Comparison of ENCODE assay signal across 16 cellular contexts in genomic region chr5:151128817-151129216, GRCh38. TPM values are rescaled to one million over a fixed set of nuclear protein-coding genes. Genes with fewer than 3 reads are reported as not detected.
DNase-seq lines count a peak whose midpoint lies in the region; ATAC-seq, FAIRE-seq and TF ChIP-seq lines count a peak whose summit lies in the region.
"Had no signal": no experiment of that assay in that cellular context is flagged by ENCODE, and none has a peak within 500 bp of the region (broad histone marks: within the 10 kb centered on the region; RNA-seq: fewer than 3 reads in every experiment).

No MANE protein-coding gene starts in this region.

- H4K20me1 ChIP-seq in OCI-LY3 (ENCODE audit: insufficient read depth, low read length) = no peaks in the 10 kb centered on the region

- H3K9me3 Mint-ChIP-seq in activated naive CD4-positive, alpha-beta T cell treated with anti-CD3 and anti-CD28 coated beads for 36 hours = no peaks in the 10 kb centered on the region
- no peaks in the 10 kb centered on the region for H3K9me3 Mint-ChIP-seq in activated naive CD8-positive, alpha-beta T cell treated with anti-CD3 and anti-CD28 coated beads, Interleukin-2, amount 50 U/mL, for 24 hours

- no peaks in the 10 kb centered on the region for H3K27me3 Mint-ChIP-seq in activated naive CD4-positive, alpha-beta T cell treated with anti-CD3 and anti-CD28 coated beads for 36 hours (ENCODE audit: low read depth)
- no peaks in the 10 kb centered on the region for H3K27me3 Mint-ChIP-seq in activated naive CD8-positive, alpha-beta T cell treated with anti-CD3 and anti-CD28 coated beads, Interleukin-2, amount 50 U/mL, for 24 hours

- CTCF ChIA-PET in activated naive CD4-positive, alpha-beta T cell treated with anti-CD3 and anti-CD28 coated beads for 36 hours (lab: Charles Lee) = interaction anchor here (0.9 to 12.1 kb wide), 7 partner anchors 13 to 110 kb away, joined by 3 to 392 read pairs (median 8); partner anchors contain the start of gene ANXA6

- no peaks in the 10 kb centered on the region for H3K36me3 ChIP-seq in OCI-LY3 (replicated peaks; ENCODE audit: low read depth, low read length)
- H3K36me3 ChIP-seq in small intestine (ENCODE audit: control insufficient read depth in 2 of 2, insufficient read depth in 2 of 2, low read length in 2 of 2) = peaks cover 0 to 3% of the 10 kb centered on the region in 2 donors

- no peak overlapping the region for H2AFZ ChIP-seq in OCI-LY3 (ENCODE audit: low read depth, low read length)

- ATAC-seq in activated naive CD8-positive, alpha-beta T cell treated with anti-CD3 and anti-CD28 coated beads, Interleukin-2, amount 50 U/mL, for 24 hours = no peak
- ATAC-seq: left ventricle myocardium superior, psoas muscle had no signal

- TF ChIP-seq CTCF in OCI-LY3 (IDR thresholded peaks at IDR 0.05; ENCODE audit: low read depth, low read length) = no peak

- peak overlapping the region; percentile 79 for H3K27ac Mint-ChIP-seq in activated naive CD4-positive, alpha-beta T cell treated with anti-CD3 and anti-CD28 coated beads for 36 hours
- peak overlapping the region; percentile 77 for H3K27ac Mint-ChIP-seq in activated naive CD8-positive, alpha-beta T cell treated with anti-CD3 and anti-CD28 coated beads, Interleukin-2, amount 50 U/mL, for 24 hours

- peak overlapping the region; percentile 36; the same call in 1 of the 2 replicates for H3K9ac ChIP-seq in OCI-LY3 (ENCODE audit: low read length)

- DNase-seq in activated naive CD4-positive, alpha-beta T cell treated with anti-CD3 and anti-CD28 coated beads for 36 hours = peak; percentile 43
- DNase-seq in activated naive CD4-positive, alpha-beta T cell treated with Interleukin-2 at 50 U/mL for 16 hours = no peak
- no peak for DNase-seq in activated naive CD8-positive, alpha-beta T cell treated with anti-CD3 and anti-CD28 coated beads, Interleukin-2, amount 50 U/mL, for 24 hours
- DNase-seq in small intestine (peak; percentile 56), DMS 273 treated with DMSO at 0.1 percent for 48 hours (lab: John Stamatoyannopoulos, UW) (no peak), NCI-H2029 treated with DMSO at 0.1 percent for 48 hours (lab: John Stamatoyannopoulos, UW) (no peak)
- DNase-seq in effector CD8-positive, alpha-beta T cell (lab: John Stamatoyannopoulos, UW) = no peak
- DNase-seq: Calu3, caudate nucleus, left ventricle myocardium superior, NCI-H146, NCI-H446, psoas muscle, SJCRH30 had no signal

- H3K4me1 Mint-ChIP-seq in activated naive CD4-positive, alpha-beta T cell treated with anti-CD3 and anti-CD28 coated beads for 36 hours (ENCODE audit: low read depth) = peaks cover 86% of the 10 kb centered on the region
- peaks cover 88% of the 10 kb centered on the region for H3K4me1 Mint-ChIP-seq in activated naive CD8-positive, alpha-beta T cell treated with anti-CD3 and anti-CD28 coated beads, Interleukin-2, amount 50 U/mL, for 24 hours

- H3K27ac ChIP-seq in OCI-LY3 (ENCODE audit: low read length) (peak overlapping the region; percentile 24; the same call in 1 of the 2 replicates), small intestine (ENCODE audit: low read depth in 1 of 2, low read length in 1 of 2) (no peak overlapping the region)
- H3K27ac ChIP-seq: psoas muscle, SJCRH30 had no signal

- H3K36me3 Mint-ChIP-seq in activated naive CD4-positive, alpha-beta T cell treated with anti-CD3 and anti-CD28 coated beads for 36 hours (ENCODE audit: low read depth) = peaks cover 58% of the 10 kb centered on the region
- H3K36me3 Mint-ChIP-seq in activated naive CD8-positive, alpha-beta T cell treated with anti-CD3 and anti-CD28 coated beads, Interleukin-2, amount 50 U/mL, for 24 hours (ENCODE audit: low read depth) = peaks cover 87% of the 10 kb centered on the region

- WGBS in small intestine, 3 donors = 18 to 49% (median 43%) methylated on average over 4 of the region's 4 CpGs

- FAIRE-seq in small intestine (lab: Jason Lieb, UNC) = no peak
- FAIRE-seq: G401.6 had no signal

- H3K79me2 ChIP-seq in OCI-LY3 (ENCODE audit: low read length) = no peaks in the 10 kb centered on the region

- H3K27me3 ChIP-seq in OCI-LY3 (ENCODE audit: low read depth, low read length) = peaks cover 15% of the 10 kb centered on the region; the same call in 1 of the 2 replicates
- H3K27me3 ChIP-seq in small intestine (ENCODE audit: control insufficient read depth in 2 of 2, insufficient read depth in 2 of 2, low read length in 2 of 2) = no peaks in the 10 kb centered on the region
- H3K27me3 ChIP-seq: SJCRH30 had no signal

- H3K4me2 ChIP-seq in OCI-LY3 (ENCODE audit: low read length) = peak overlapping the region; percentile 70

- intact Hi-C loops in activated naive CD4-positive, alpha-beta T cell treated with anti-CD3 and anti-CD28 coated beads for 36 hours (cut with micrococcal nuclease) = loop anchor here (5.0 kb wide), 1 partner anchor 393 kb away; no protein-coding TSS in a partner anchor

- peaks cover 80% of the 10 kb centered on the region for H3K4me1 ChIP-seq in OCI-LY3 (ENCODE audit: low read length)
- no peaks in the 10 kb centered on the region for H3K4me1 ChIP-seq in small intestine (ENCODE audit: control insufficient read depth in 2 of 2, insufficient read depth in 1 of 2, low read depth in 1 of 2, low read length in 1 of 2)
- H3K4me1 ChIP-seq: SJCRH30 had no signal

- no peak overlapping the region for H3K4me3 Mint-ChIP-seq in activated naive CD4-positive, alpha-beta T cell treated with anti-CD3 and anti-CD28 coated beads for 36 hours
- H3K4me3 Mint-ChIP-seq in activated naive CD8-positive, alpha-beta T cell treated with anti-CD3 and anti-CD28 coated beads, Interleukin-2, amount 50 U/mL, for 24 hours = no peak overlapping the region

- H3K4me3 ChIP-seq in OCI-LY3 (ENCODE audit: low read length) = peak overlapping the region; percentile 42; the same call in 1 of the 2 replicates
- no peak overlapping the region for H3K4me3 ChIP-seq in small intestine (ENCODE audit: low read depth in 1 of 2, low read length in 2 of 2)
- H3K4me3 ChIP-seq: psoas muscle, SJCRH30 had no signal

- no peaks in the 10 kb centered on the region for H3K9me3 ChIP-seq in OCI-LY3 (ENCODE audit: insufficient read depth, low read length)
- no peaks in the 10 kb centered on the region for H3K9me3 ChIP-seq in small intestine (ENCODE audit: control insufficient read depth, low read depth)
- H3K9me3 ChIP-seq: psoas muscle, SJCRH30 had no signal

RNA-seq across cellular contexts. Expression of gene ANXA6, which starts 28.8 kb away (rescaled TPM):
- total RNA-seq in activated naive CD4-positive, alpha-beta T cell treated with anti-CD3 and anti-CD28 coated beads for 36 hours = 100 to 1,000 TPM; 272 to 284 TPM
- 10 to 100 TPM in 2 of 3 donors, 1 to 10 TPM in 1; 7.2 to 68.2 (median 25.1) TPM for polyA plus RNA-seq in small intestine

RNA-seq across cellular contexts. Expression of gene TNIP1, which starts 48.0 kb away (rescaled TPM):
- 100 to 1,000 TPM; 238 to 263 TPM for total RNA-seq in activated naive CD4-positive, alpha-beta T cell treated with anti-CD3 and anti-CD28 coated beads for 36 hours
- 100 to 1,000 TPM in 2 of 3 donors, 10 to 100 TPM in 1; 97.5 to 190 (median 164) TPM for polyA plus RNA-seq in small intestine

Comparison
In these comparisons a context has a peak if more than half of its experiments do, and no peak if none do; other contexts are left out.
1. DNase-seq: peak in activated naive CD4-positive, alpha-beta T cell treated with anti-CD3 and anti-CD28 coated beads for 36 hours (single experiment) and small intestine (single experiment); none in activated naive CD4-positive, alpha-beta T cell treated with Interleukin-2 at 50 U/mL for 16 hours (single experiment), activated naive CD8-positive, alpha-beta T cell treated with anti-CD3 and anti-CD28 coated beads, Interleukin-2, amount 50 U/mL, for 24 hours (single experiment), effector CD8-positive, alpha-beta T cell (single experiment), DMS 273 treated with DMSO at 0.1 percent for 48 hours (single experiment) and NCI-H2029 treated with DMSO at 0.1 percent for 48 hours (single experiment).